In the genomic region with DNA sequence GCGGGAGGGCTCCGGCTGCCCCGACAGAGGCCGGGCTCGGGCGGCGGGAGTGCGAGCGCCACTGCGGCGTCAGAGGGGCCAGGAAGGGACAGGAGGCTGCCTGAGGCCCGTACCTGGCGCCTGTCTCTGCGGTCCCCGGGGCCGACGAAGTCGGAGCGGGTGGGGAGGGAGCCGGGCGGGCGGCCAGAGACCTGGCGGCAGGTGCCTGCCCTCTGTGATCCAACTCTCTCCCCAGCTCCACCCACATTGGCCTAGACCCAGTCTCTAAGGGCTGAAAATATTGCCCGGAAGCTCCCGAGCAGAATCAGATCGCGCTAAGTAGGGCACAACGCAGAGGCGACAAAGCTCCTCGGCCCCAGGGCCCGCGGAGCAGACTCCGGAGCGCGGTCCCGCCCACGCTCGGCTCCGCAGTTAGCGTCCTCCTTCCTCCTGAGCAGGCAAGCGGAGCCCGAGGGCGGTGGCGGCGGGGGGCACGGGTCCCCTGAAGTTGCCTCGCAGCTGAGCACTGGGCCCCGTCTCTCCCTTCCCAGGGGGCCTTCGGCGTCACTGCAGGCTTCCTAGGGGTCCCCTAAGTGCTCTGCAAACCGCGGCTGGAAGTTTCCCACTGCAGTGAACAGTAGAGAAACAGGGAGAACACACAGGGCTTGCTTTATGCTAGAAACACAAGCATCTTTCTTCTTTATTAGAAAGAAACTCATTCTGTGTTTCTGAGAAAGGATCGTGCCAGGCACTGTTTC, we compare ENCODE assay signal across 1 cellular context.
TF ChIP-seq lines count a peak whose summit lies in the region.

A gene (plus strand): TSS at position 307 of the 737 bp plus-strand sequence. CDS start 906 bp downstream, outside the sequence.

TF ChIP-seq in K562, 482 proteins besides CTCF, POLR2A, EP300 and RAD21 (continued from another document and continues in another):
- TF ChIP-seq, protein P1, sequence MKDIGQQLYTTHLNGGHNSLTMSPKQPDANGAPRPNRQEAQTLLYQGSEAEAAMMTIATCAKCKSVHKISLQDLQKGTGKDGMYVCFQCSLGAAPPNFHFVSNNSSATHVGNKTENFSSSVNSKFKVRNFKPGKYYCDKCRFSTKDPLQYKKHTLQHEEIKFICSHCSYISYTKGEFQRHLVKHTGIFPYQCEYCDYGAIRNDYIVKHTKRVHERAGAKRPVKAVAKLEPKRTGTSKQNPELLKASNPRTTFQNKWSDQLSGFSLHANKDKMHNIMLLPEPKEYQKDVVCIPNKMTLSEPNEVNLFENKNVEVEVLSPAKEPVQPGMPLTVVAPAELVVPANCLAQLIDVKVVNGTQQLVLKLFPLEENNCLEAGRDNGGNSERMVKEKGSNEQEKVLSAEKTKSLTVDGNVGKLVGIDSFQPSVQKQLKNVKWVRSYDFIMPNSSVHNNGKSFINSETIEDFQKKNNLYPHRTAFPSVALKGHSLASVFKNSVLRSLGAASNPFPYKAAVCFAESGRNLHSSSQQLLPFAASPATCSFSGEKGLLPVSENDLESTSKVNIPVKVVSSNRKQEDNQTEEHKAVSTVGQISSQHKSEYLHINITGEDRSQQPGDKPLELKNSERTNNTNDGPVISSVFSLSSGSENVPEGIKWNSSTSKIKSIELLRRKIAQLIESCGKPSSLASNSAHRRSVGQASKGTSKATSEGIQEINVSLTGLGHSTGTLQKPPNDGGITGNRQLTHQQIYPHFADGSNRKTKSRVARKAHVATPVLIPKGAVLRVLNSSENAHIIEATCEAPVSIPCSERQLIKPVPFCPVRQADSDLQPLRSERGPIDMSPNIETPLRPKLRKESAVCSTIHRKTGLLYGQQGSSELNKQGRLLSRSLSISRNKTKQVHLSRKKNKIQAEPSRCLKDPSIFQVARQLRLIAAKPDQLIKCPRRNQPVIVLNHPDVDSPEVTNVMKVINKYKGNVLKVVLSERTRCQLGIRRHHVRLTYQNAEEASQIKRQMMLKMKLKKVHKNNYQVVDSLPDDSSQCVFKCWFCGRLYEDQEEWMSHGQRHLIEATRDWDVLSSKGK (CRISPR knock-in tag; IDR thresholded peaks at IDR 0.05) = no peak
- TF ChIP-seq ZNF175 (CRISPR knock-in tag; IDR thresholded peaks at IDR 0.05; ENCODE audit: low read depth) (no peak), TAF15 (IDR thresholded peaks at IDR 0.05; ENCODE audit: low read depth, low read length) (no peak), NR2C1 (IDR thresholded peaks at IDR 0.05) (no peak), NR2C1 (tag; IDR thresholded peaks at IDR 0.05) (no peak), TRIM24 (IDR thresholded peaks at IDR 0.05) (no peak), NCOA1 (IDR thresholded peaks at IDR 0.05; ENCODE audit: low read depth) (no peak), IRF2 (CRISPR knock-in tag; IDR thresholded peaks at IDR 0.05) (no peak), ZNF134 (CRISPR knock-in tag; conservative IDR thresholded peaks at IDR 0.05) (no peak), BCL6 (CRISPR knock-in tag; IDR thresholded peaks at IDR 0.05) (no peak), ZBED1 (IDR thresholded peaks at IDR 0.05) (no peak), POLR2G (IDR thresholded peaks at IDR 0.05; ENCODE audit: low read depth, low read length) (peak; percentile 82), TFAM (CRISPR knock-in tag; conservative IDR thresholded peaks at IDR 0.05) (no peak), KLF13 (tag; IDR thresholded peaks at IDR 0.05; ENCODE audit: borderline replicate concordance, low read depth) (peak; percentile 49; the same call in 1 of the 2 replicates), NONO (IDR thresholded peaks at IDR 0.05; ENCODE audit: low read depth in 2 of 2, low read length in 1 of 2) (0 out of 4 replicates have a peak, but pooled peaks of 1 of the 2 experiments have one; percentile 40), ZNF695 (CRISPR knock-in tag; IDR thresholded peaks at IDR 0.05) (no peak), SAFB2 (IDR thresholded peaks at IDR 0.05; ENCODE audit: borderline replicate concordance, low read depth, low read length, severe bottlenecking) (no peak), KHSRP (IDR thresholded peaks at IDR 0.05) (no peak), ZC3H8 (IDR thresholded peaks at IDR 0.05) (no peak), ETV6 (IDR thresholded peaks at IDR 0.05; ENCODE audit: borderline replicate concordance in 1 of 2, low read depth in 2 of 2, low read length in 1 of 2) (no peak), ETV6 (CRISPR knock-in tag; IDR thresholded peaks at IDR 0.05; ENCODE audit: borderline replicate concordance) (no peak), ZNF197 (CRISPR knock-in tag; IDR thresholded peaks at IDR 0.05; ENCODE audit: low read depth) (no peak), HDAC3 (IDR thresholded peaks at IDR 0.05; ENCODE audit: borderline replicate concordance, partially characterized antibody) (no peak)
- TF ChIP-seq, protein P2, sequence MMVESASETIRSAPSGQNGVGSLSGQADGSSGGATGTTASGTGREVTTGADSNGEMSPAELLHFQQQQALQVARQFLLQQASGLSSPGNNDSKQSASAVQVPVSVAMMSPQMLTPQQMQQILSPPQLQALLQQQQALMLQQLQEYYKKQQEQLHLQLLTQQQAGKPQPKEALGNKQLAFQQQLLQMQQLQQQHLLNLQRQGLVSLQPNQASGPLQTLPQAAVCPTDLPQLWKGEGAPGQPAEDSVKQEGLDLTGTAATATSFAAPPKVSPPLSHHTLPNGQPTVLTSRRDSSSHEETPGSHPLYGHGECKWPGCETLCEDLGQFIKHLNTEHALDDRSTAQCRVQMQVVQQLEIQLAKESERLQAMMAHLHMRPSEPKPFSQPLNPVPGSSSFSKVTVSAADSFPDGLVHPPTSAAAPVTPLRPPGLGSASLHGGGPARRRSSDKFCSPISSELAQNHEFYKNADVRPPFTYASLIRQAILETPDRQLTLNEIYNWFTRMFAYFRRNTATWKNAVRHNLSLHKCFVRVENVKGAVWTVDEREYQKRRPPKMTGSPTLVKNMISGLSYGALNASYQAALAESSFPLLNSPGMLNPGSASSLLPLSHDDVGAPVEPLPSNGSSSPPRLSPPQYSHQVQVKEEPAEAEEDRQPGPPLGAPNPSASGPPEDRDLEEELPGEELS (CRISPR knock-in tag; IDR thresholded peaks at IDR 0.05; ENCODE audit: borderline replicate concordance) = no peak
- TF ChIP-seq, protein P3, sequence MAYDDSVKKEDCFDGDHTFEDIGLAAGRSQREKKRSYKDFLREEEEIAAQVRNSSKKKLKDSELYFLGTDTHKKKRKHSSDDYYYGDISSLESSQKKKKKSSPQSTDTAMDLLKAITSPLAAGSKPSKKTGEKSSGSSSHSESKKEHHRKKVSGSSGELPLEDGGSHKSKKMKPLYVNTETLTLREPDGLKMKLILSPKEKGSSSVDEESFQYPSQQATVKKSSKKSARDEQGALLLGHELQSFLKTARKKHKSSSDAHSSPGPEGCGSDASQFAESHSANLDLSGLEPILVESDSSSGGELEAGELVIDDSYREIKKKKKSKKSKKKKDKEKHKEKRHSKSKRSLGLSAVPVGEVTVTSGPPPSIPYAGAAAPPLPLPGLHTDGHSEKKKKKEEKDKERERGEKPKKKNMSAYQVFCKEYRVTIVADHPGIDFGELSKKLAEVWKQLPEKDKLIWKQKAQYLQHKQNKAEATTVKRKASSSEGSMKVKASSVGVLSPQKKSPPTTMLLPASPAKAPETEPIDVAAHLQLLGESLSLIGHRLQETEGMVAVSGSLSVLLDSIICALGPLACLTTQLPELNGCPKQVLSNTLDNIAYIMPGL (CRISPR knock-in tag; IDR thresholded peaks at IDR 0.05) = no peak
- TF ChIP-seq, protein P4, sequence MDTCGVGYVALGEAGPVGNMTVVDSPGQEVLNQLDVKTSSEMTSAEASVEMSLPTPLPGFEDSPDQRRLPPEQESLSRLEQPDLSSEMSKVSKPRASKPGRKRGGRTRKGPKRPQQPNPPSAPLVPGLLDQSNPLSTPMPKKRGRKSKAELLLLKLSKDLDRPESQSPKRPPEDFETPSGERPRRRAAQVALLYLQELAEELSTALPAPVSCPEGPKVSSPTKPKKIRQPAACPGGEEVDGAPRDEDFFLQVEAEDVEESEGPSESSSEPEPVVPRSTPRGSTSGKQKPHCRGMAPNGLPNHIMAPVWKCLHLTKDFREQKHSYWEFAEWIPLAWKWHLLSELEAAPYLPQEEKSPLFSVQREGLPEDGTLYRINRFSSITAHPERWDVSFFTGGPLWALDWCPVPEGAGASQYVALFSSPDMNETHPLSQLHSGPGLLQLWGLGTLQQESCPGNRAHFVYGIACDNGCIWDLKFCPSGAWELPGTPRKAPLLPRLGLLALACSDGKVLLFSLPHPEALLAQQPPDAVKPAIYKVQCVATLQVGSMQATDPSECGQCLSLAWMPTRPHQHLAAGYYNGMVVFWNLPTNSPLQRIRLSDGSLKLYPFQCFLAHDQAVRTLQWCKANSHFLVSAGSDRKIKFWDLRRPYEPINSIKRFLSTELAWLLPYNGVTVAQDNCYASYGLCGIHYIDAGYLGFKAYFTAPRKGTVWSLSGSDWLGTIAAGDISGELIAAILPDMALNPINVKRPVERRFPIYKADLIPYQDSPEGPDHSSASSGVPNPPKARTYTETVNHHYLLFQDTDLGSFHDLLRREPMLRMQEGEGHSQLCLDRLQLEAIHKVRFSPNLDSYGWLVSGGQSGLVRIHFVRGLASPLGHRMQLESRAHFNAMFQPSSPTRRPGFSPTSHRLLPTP (IDR thresholded peaks at IDR 0.05; ENCODE audit: borderline replicate concordance, extremely low read depth, insufficient read length) = no peak
- TF ChIP-seq, protein P5, sequence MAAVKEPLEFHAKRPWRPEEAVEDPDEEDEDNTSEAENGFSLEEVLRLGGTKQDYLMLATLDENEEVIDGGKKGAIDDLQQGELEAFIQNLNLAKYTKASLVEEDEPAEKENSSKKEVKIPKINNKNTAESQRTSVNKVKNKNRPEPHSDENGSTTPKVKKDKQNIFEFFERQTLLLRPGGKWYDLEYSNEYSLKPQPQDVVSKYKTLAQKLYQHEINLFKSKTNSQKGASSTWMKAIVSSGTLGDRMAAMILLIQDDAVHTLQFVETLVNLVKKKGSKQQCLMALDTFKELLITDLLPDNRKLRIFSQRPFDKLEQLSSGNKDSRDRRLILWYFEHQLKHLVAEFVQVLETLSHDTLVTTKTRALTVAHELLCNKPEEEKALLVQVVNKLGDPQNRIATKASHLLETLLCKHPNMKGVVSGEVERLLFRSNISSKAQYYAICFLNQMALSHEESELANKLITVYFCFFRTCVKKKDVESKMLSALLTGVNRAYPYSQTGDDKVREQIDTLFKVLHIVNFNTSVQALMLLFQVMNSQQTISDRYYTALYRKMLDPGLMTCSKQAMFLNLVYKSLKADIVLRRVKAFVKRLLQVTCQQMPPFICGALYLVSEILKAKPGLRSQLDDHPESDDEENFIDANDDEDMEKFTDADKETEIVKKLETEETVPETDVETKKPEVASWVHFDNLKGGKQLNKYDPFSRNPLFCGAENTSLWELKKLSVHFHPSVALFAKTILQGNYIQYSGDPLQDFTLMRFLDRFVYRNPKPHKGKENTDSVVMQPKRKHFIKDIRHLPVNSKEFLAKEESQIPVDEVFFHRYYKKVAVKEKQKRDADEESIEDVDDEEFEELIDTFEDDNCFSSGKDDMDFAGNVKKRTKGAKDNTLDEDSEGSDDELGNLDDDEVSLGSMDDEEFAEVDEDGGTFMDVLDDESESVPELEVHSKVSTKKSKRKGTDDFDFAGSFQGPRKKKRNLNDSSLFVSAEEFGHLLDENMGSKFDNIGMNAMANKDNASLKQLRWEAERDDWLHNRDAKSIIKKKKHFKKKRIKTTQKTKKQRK (IDR thresholded peaks at IDR 0.05; ENCODE audit: borderline replicate concordance, low read depth, low read length) = no peak
- TF ChIP-seq, protein P6, sequence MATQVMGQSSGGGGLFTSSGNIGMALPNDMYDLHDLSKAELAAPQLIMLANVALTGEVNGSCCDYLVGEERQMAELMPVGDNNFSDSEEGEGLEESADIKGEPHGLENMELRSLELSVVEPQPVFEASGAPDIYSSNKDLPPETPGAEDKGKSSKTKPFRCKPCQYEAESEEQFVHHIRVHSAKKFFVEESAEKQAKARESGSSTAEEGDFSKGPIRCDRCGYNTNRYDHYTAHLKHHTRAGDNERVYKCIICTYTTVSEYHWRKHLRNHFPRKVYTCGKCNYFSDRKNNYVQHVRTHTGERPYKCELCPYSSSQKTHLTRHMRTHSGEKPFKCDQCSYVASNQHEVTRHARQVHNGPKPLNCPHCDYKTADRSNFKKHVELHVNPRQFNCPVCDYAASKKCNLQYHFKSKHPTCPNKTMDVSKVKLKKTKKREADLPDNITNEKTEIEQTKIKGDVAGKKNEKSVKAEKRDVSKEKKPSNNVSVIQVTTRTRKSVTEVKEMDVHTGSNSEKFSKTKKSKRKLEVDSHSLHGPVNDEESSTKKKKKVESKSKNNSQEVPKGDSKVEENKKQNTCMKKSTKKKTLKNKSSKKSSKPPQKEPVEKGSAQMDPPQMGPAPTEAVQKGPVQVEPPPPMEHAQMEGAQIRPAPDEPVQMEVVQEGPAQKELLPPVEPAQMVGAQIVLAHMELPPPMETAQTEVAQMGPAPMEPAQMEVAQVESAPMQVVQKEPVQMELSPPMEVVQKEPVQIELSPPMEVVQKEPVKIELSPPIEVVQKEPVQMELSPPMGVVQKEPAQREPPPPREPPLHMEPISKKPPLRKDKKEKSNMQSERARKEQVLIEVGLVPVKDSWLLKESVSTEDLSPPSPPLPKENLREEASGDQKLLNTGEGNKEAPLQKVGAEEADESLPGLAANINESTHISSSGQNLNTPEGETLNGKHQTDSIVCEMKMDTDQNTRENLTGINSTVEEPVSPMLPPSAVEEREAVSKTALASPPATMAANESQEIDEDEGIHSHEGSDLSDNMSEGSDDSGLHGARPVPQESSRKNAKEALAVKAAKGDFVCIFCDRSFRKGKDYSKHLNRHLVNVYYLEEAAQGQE (CRISPR knock-in tag; IDR thresholded peaks at IDR 0.05; ENCODE audit: low read depth) = peak; percentile 6; the same call in 1 of the 2 replicates
- TF ChIP-seq, protein P7, sequence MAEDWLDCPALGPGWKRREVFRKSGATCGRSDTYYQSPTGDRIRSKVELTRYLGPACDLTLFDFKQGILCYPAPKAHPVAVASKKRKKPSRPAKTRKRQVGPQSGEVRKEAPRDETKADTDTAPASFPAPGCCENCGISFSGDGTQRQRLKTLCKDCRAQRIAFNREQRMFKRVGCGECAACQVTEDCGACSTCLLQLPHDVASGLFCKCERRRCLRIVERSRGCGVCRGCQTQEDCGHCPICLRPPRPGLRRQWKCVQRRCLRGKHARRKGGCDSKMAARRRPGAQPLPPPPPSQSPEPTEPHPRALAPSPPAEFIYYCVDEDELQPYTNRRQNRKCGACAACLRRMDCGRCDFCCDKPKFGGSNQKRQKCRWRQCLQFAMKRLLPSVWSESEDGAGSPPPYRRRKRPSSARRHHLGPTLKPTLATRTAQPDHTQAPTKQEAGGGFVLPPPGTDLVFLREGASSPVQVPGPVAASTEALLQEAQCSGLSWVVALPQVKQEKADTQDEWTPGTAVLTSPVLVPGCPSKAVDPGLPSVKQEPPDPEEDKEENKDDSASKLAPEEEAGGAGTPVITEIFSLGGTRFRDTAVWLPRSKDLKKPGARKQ (CRISPR knock-in tag; IDR thresholded peaks at IDR 0.05) = no peak
- TF ChIP-seq, protein P8, sequence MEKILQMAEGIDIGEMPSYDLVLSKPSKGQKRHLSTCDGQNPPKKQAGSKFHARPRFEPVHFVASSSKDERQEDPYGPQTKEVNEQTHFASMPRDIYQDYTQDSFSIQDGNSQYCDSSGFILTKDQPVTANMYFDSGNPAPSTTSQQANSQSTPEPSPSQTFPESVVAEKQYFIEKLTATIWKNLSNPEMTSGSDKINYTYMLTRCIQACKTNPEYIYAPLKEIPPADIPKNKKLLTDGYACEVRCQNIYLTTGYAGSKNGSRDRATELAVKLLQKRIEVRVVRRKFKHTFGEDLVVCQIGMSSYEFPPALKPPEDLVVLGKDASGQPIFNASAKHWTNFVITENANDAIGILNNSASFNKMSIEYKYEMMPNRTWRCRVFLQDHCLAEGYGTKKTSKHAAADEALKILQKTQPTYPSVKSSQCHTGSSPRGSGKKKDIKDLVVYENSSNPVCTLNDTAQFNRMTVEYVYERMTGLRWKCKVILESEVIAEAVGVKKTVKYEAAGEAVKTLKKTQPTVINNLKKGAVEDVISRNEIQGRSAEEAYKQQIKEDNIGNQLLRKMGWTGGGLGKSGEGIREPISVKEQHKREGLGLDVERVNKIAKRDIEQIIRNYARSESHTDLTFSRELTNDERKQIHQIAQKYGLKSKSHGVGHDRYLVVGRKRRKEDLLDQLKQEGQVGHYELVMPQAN (IDR thresholded peaks at IDR 0.05; ENCODE audit: borderline replicate concordance) = no peak
